In genomic region chrX:25039036-25039435, GRCh38 we compare ENCODE assay signal across 34 cellular contexts. TPM values are rescaled to one million over a fixed set of nuclear protein-coding genes. Genes with fewer than 3 reads are reported as not detected.
"Had no signal": no experiment of that assay in that cellular context is flagged by ENCODE, and none has a peak within 500 bp of the region (broad histone marks: within the 10 kb centered on the region; RNA-seq: fewer than 3 reads in every experiment).

No MANE protein-coding gene starts in this region.

- DNase-seq: hypothalamus; immature natural killer cell; kidney; left colon; left lung; lower lobe of right lung; mammary epithelial cell; mesenchymal stem cell; natural killer cell; nephron progenitor cell; nucleus accumbens; pancreas; posterior cingulate gyrus; retina; right cardiac atrium; stimulated activated CD4-positive, alpha-beta T cell treated with anti-CD3 and anti-CD28 coated beads, Interleukin-12 subunit alpha, Interleukin-12 subunit beta, amount 100 ng/mL, for 4 hours; stimulated activated CD4-positive, alpha-beta T cell treated with anti-CD3 and anti-CD28 coated beads, Interleukin-15, amount 100 ng/mL, for 24 hours; stimulated activated CD4-positive, alpha-beta T cell treated with anti-CD3 and anti-CD28 coated beads, Interleukin-2, amount 100 ng/mL, for 24 hours; stimulated activated CD4-positive, alpha-beta T cell treated with anti-CD3 and anti-CD28 coated beads, Interleukin-4, amount 100 ng/mL, for 24 hours; stimulated activated naive CD4-positive, alpha-beta T cell had no signal

- H3K27ac Mint-ChIP-seq: immature natural killer cell; natural killer cell; nephron progenitor cell; stimulated activated effector memory CD8-positive, alpha-beta T cell treated with anti-CD3 and anti-CD28 coated beads, Interleukin-12 subunit alpha, Interleukin-12 subunit beta, amount 100 ng/mL, for 72 hours; stimulated activated naive CD8-positive, alpha-beta T cell treated with anti-CD3 and anti-CD28 coated beads, Interleukin-15, Interleukin-2, amounts not matched to agents 100 ng/mL and 50 ng/mL, for 24 hours; type B pancreatic cell had no signal

- H3K4me1 ChIP-seq: left lung, lower lobe of right lung, pancreas, prostate gland, suprapubic skin, tibial nerve, vagina had no signal

- H3K27me3 ChIP-seq: left lung, pancreas, suprapubic skin, tibial nerve, vagina had no signal

- H3K27me3 Mint-ChIP-seq: stimulated activated naive CD8-positive, alpha-beta T cell treated with anti-CD3 and anti-CD28 coated beads, Interleukin-15, Interleukin-2, amounts not matched to agents 100 ng/mL and 50 ng/mL, for 24 hours had no signal

- H3K4me3 Mint-ChIP-seq: immature natural killer cell; natural killer cell; nephron progenitor cell; stimulated activated effector memory CD8-positive, alpha-beta T cell treated with anti-CD3 and anti-CD28 coated beads, Interleukin-12 subunit alpha, Interleukin-12 subunit beta, amount 100 ng/mL, for 72 hours; stimulated activated naive CD8-positive, alpha-beta T cell treated with anti-CD3 and anti-CD28 coated beads, Interleukin-15, Interleukin-2, amounts not matched to agents 100 ng/mL and 50 ng/mL, for 24 hours; type B pancreatic cell had no signal

- H3K27ac ChIP-seq: left lung, lower lobe of right lung, pancreas, prostate gland, skin epidermis, suprapubic skin, tibial nerve, vagina had no signal

- H3K4me3 ChIP-seq: left lung, lower lobe of right lung, pancreas, prostate gland, skin epidermis, suprapubic skin, tibial nerve, vagina had no signal

- H3K36me3 Mint-ChIP-seq: immature natural killer cell; natural killer cell; stimulated activated effector memory CD8-positive, alpha-beta T cell treated with anti-CD3 and anti-CD28 coated beads, Interleukin-12 subunit alpha, Interleukin-12 subunit beta, amount 100 ng/mL, for 72 hours; type B pancreatic cell had no signal

- H3K9me3 Mint-ChIP-seq: immature natural killer cell; natural killer cell; stimulated activated effector memory CD8-positive, alpha-beta T cell treated with anti-CD3 and anti-CD28 coated beads, Interleukin-12 subunit alpha, Interleukin-12 subunit beta, amount 100 ng/mL, for 72 hours; stimulated activated naive CD8-positive, alpha-beta T cell treated with anti-CD3 and anti-CD28 coated beads, Interleukin-15, Interleukin-2, amounts not matched to agents 100 ng/mL and 50 ng/mL, for 24 hours; type B pancreatic cell had no signal

- H3K36me3 ChIP-seq: left lung, lower lobe of right lung, pancreas, prostate gland, suprapubic skin, tibial nerve, vagina had no signal

- ATAC-seq: left colon; left lung; lower lobe of right lung; natural killer cell; pancreas; right cardiac atrium; sciatic nerve; stimulated activated effector memory CD8-positive, alpha-beta T cell treated with anti-CD3 and anti-CD28 coated beads, Interleukin-12 subunit alpha, Interleukin-12 subunit beta, amount 100 ng/mL, for 72 hours had no signal

- H3K4me1 Mint-ChIP-seq: immature natural killer cell; natural killer cell; nephron progenitor cell; stimulated activated effector memory CD8-positive, alpha-beta T cell treated with anti-CD3 and anti-CD28 coated beads, Interleukin-12 subunit alpha, Interleukin-12 subunit beta, amount 100 ng/mL, for 72 hours had no signal

- H3K9me3 ChIP-seq: left lung, lower lobe of right lung, pancreas, prostate gland, suprapubic skin, tibial nerve, vagina had no signal

RNA-seq across cellular contexts. Expression of gene ARX, which starts 23.3 kb away (rescaled TPM):
- total RNA-seq: liver, mammary epithelial cell, mucosa of gallbladder, natural killer cell, osteoblast, right cardiac atrium, sciatic nerve, subcutaneous adipose tissue, tibial nerve, ureter, vagina had no signal
- polyA plus RNA-seq: immature natural killer cell, liver, mammary epithelial cell, right cardiac atrium had no signal
